ENCODE assay signal across 1 cellular context in genomic region chr12:56298828-56299227, GRCh38.
TF ChIP-seq lines count a peak whose summit lies in the region.

No MANE protein-coding gene starts in this region.

TF ChIP-seq in endothelial cell of umbilical vein, 7 proteins besides CTCF, POLR2A, EP300 and RAD21:
- TF ChIP-seq MAX (IDR thresholded peaks at IDR 0.05; ENCODE audit: insufficient read depth, insufficient read length) (no peak), EZH2 (IDR thresholded peaks at IDR 0.05; ENCODE audit: borderline replicate concordance, low read depth, low read length, severe bottlenecking) (no peak)
